Comparison of ENCODE assay signal across 1 cellular context in genomic region chr1:92298573-92299476, GRCh38.
TF ChIP-seq lines count a peak whose summit lies in the region.

A gene with protein sequence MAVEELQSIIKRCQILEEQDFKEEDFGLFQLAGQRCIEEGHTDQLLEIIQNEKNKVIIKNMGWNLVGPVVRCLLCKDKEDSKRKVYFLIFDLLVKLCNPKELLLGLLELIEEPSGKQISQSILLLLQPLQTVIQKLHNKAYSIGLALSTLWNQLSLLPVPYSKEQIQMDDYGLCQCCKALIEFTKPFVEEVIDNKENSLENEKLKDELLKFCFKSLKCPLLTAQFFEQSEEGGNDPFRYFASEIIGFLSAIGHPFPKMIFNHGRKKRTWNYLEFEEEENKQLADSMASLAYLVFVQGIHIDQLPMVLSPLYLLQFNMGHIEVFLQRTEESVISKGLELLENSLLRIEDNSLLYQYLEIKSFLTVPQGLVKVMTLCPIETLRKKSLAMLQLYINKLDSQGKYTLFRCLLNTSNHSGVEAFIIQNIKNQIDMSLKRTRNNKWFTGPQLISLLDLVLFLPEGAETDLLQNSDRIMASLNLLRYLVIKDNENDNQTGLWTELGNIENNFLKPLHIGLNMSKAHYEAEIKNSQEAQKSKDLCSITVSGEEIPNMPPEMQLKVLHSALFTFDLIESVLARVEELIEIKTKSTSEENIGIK (minus strand): TSS chr1:92298987. CDS start chr1:92297999, 988 bp downstream.
RPAP2 (plus strand) TSS chr1:92299059; CDS start chr1:92299074, 15 bp downstream.

TF ChIP-seq in HepG2, 621 proteins besides CTCF, POLR2A, EP300 and RAD21 (continued from another document and continues in another):
- TF ChIP-seq, protein P1, sequence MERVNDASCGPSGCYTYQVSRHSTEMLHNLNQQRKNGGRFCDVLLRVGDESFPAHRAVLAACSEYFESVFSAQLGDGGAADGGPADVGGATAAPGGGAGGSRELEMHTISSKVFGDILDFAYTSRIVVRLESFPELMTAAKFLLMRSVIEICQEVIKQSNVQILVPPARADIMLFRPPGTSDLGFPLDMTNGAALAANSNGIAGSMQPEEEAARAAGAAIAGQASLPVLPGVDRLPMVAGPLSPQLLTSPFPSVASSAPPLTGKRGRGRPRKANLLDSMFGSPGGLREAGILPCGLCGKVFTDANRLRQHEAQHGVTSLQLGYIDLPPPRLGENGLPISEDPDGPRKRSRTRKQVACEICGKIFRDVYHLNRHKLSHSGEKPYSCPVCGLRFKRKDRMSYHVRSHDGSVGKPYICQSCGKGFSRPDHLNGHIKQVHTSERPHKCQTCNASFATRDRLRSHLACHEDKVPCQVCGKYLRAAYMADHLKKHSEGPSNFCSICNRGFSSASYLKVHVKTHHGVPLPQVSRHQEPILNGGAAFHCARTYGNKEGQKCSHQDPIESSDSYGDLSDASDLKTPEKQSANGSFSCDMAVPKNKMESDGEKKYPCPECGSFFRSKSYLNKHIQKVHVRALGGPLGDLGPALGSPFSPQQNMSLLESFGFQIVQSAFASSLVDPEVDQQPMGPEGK (CRISPR knock-in tag; IDR thresholded peaks at IDR 0.05) = peak; percentile 1; the same call in 1 of the 2 replicates
- TF ChIP-seq ZNF121 (CRISPR knock-in tag; IDR thresholded peaks at IDR 0.05) (no peak; the same call in 1 of the 2 replicates), GABPA (IDR thresholded peaks at IDR 0.05; ENCODE audit: low read depth, low read length) (no peak), GABPA (CRISPR knock-in tag; IDR thresholded peaks at IDR 0.05; ENCODE audit: low read depth) (no peak), NPAS2 (CRISPR knock-in tag; IDR thresholded peaks at IDR 0.05; ENCODE audit: borderline replicate concordance) (no peak), ERF (CRISPR knock-in tag; IDR thresholded peaks at IDR 0.05) (peak; percentile 80), BCL6 (CRISPR knock-in tag; IDR thresholded peaks at IDR 0.05) (peak; percentile 45; the same call in 1 of the 2 replicates), WIZ (CRISPR knock-in tag; IDR thresholded peaks at IDR 0.05) (no peak), ZNF24 (IDR thresholded peaks at IDR 0.05) (no peak), ZNF275 (CRISPR knock-in tag; IDR thresholded peaks at IDR 0.05; ENCODE audit: borderline replicate concordance) (peak; percentile 55; the same call in 1 of the 2 replicates), PHF5A (CRISPR knock-in tag; IDR thresholded peaks at IDR 0.05; ENCODE audit: low read depth, unreplicated experiment) (no peak), ZNF563 (CRISPR knock-in tag; IDR thresholded peaks at IDR 0.05) (peak; percentile 61; the same call in 1 of the 2 replicates), CENPT (CRISPR knock-in tag; IDR thresholded peaks at IDR 0.05; ENCODE audit: low read depth) (peak; percentile 53; the same call in 1 of the 2 replicates), ARNT2 (CRISPR knock-in tag; IDR thresholded peaks at IDR 0.05; ENCODE audit: low read depth) (peak; percentile 71), ZNF777 (CRISPR knock-in tag; IDR thresholded peaks at IDR 0.05) (peak; percentile 49; the same call in 1 of the 2 replicates), SIX4 (CRISPR knock-in tag; IDR thresholded peaks at IDR 0.05) (no peak), ZBTB34 (CRISPR knock-in tag; IDR thresholded peaks at IDR 0.05) (no peak), HES4 (CRISPR knock-in tag; IDR thresholded peaks at IDR 0.05; ENCODE audit: borderline replicate concordance) (peak; percentile 76; the same call in 1 of the 2 replicates), ZNF468 (CRISPR knock-in tag; IDR thresholded peaks at IDR 0.05) (no peak), LCORL (IDR thresholded peaks at IDR 0.05) (no peak), LCORL (CRISPR knock-in tag; IDR thresholded peaks at IDR 0.05) (no peak; the same call in 1 of the 2 replicates), ZNF354B (CRISPR knock-in tag; IDR thresholded peaks at IDR 0.05) (no peak), ZNF761 (CRISPR knock-in tag; conservative IDR thresholded peaks at IDR 0.05) (0 out of 2 replicates have a peak, but pooled peaks have one; percentile 32), ZNF253 (CRISPR knock-in tag; IDR thresholded peaks at IDR 0.05; ENCODE audit: borderline replicate concordance) (no peak), PAX8 (CRISPR knock-in tag; IDR thresholded peaks at IDR 0.05; ENCODE audit: borderline replicate concordance) (0 out of 2 replicates have a peak, but pooled peaks have one; percentile 51), RORA (CRISPR knock-in tag; IDR thresholded peaks at IDR 0.05) (no peak), SP4 (CRISPR knock-in tag; IDR thresholded peaks at IDR 0.05) (peak; percentile 75), ZNF598 (CRISPR knock-in tag; IDR thresholded peaks at IDR 0.05; ENCODE audit: borderline replicate concordance) (peak; percentile 35; the same call in 1 of the 2 replicates), NR2F2 (IDR thresholded peaks at IDR 0.05; ENCODE audit: borderline replicate concordance, low read depth) (no peak), ZNF576 (CRISPR knock-in tag; IDR thresholded peaks at IDR 0.05) (no peak), KDM1A (CRISPR knock-in tag; IDR thresholded peaks at IDR 0.05) (no peak), ZNF335 (CRISPR knock-in tag; IDR thresholded peaks at IDR 0.05) (no peak; the same call in 1 of the 2 replicates), PAXIP1 (CRISPR knock-in tag; conservative IDR thresholded peaks at IDR 0.05) (peak; percentile 23), RELA (CRISPR knock-in tag; IDR thresholded peaks at IDR 0.05) (no peak), YY1 (IDR thresholded peaks at IDR 0.05; ENCODE audit: insufficient read depth, insufficient replicate concordance, low read depth, low read length) (peak; percentile 78), ZFP36L2 (CRISPR knock-in tag; IDR thresholded peaks at IDR 0.05) (no peak), MED13 (CRISPR knock-in tag; IDR thresholded peaks at IDR 0.05) (peak; percentile 10; the same call in 1 of the 2 replicates), ZNF556 (CRISPR knock-in tag; IDR thresholded peaks at IDR 0.05; ENCODE audit: borderline replicate concordance) (peak; percentile 91), ZFP36 (IDR thresholded peaks at IDR 0.05; ENCODE audit: borderline replicate concordance, low read depth, low read length, partially characterized antibody) (no peak)
- TF ChIP-seq, protein P2, sequence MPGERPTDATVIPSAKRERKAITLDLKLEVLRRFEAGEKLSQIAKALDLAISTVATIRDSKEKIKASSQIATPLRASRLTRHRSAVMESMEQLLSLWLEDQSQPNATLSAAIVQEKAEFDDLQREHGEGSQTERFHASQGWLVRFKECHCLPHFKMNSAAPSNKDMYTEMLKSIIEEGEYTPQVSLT (CRISPR knock-in tag; IDR thresholded peaks at IDR 0.05; ENCODE audit: borderline replicate concordance, low read depth) = no peak
- TF ChIP-seq, protein P3, sequence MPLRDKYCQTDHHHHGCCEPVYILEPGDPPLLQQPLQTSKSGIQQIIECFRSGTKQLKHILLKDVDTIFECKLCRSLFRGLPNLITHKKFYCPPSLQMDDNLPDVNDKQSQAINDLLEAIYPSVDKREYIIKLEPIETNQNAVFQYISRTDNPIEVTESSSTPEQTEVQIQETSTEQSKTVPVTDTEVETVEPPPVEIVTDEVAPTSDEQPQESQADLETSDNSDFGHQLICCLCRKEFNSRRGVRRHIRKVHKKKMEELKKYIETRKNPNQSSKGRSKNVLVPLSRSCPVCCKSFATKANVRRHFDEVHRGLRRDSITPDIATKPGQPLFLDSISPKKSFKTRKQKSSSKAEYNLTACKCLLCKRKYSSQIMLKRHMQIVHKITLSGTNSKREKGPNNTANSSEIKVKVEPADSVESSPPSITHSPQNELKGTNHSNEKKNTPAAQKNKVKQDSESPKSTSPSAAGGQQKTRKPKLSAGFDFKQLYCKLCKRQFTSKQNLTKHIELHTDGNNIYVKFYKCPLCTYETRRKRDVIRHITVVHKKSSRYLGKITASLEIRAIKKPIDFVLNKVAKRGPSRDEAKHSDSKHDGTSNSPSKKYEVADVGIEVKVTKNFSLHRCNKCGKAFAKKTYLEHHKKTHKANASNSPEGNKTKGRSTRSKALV (CRISPR knock-in tag; IDR thresholded peaks at IDR 0.05) = 0 out of 2 replicates have a peak, but pooled peaks have one; percentile 27
- TF ChIP-seq, protein P4, sequence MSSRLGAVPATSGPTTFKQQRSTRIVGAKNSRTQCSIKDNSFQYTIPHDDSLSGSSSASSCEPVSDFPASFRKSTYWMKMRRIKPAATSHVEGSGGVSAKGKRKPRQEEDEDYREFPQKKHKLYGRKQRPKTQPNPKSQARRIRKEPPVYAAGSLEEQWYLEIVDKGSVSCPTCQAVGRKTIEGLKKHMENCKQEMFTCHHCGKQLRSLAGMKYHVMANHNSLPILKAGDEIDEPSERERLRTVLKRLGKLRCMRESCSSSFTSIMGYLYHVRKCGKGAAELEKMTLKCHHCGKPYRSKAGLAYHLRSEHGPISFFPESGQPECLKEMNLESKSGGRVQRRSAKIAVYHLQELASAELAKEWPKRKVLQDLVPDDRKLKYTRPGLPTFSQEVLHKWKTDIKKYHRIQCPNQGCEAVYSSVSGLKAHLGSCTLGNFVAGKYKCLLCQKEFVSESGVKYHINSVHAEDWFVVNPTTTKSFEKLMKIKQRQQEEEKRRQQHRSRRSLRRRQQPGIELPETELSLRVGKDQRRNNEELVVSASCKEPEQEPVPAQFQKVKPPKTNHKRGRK (CRISPR knock-in tag; IDR thresholded peaks at IDR 0.05) = 0 out of 2 replicates have a peak, but pooled peaks have one; percentile 13
- TF ChIP-seq, protein P5, sequence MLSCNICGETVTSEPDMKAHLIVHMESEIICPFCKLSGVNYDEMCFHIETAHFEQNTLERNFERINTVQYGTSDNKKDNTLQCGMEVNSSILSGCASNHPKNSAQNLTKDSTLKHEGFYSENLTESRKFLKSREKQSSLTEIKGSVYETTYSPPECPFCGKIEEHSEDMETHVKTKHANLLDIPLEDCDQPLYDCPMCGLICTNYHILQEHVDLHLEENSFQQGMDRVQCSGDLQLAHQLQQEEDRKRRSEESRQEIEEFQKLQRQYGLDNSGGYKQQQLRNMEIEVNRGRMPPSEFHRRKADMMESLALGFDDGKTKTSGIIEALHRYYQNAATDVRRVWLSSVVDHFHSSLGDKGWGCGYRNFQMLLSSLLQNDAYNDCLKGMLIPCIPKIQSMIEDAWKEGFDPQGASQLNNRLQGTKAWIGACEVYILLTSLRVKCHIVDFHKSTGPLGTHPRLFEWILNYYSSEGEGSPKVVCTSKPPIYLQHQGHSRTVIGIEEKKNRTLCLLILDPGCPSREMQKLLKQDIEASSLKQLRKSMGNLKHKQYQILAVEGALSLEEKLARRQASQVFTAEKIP (CRISPR knock-in tag; IDR thresholded peaks at IDR 0.05; ENCODE audit: borderline replicate concordance) = no peak
- TF ChIP-seq, protein P6, sequence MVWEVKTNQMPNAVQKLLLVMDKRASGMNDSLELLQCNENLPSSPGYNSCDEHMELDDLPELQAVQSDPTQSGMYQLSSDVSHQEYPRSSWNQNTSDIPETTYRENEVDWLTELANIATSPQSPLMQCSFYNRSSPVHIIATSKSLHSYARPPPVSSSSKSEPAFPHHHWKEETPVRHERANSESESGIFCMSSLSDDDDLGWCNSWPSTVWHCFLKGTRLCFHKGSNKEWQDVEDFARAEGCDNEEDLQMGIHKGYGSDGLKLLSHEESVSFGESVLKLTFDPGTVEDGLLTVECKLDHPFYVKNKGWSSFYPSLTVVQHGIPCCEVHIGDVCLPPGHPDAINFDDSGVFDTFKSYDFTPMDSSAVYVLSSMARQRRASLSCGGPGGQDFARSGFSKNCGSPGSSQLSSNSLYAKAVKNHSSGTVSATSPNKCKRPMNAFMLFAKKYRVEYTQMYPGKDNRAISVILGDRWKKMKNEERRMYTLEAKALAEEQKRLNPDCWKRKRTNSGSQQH (CRISPR knock-in tag; IDR thresholded peaks at IDR 0.05; ENCODE audit: low read depth) = no peak
